ENCODE assay signal across 23 cellular contexts in the genomic region with DNA sequence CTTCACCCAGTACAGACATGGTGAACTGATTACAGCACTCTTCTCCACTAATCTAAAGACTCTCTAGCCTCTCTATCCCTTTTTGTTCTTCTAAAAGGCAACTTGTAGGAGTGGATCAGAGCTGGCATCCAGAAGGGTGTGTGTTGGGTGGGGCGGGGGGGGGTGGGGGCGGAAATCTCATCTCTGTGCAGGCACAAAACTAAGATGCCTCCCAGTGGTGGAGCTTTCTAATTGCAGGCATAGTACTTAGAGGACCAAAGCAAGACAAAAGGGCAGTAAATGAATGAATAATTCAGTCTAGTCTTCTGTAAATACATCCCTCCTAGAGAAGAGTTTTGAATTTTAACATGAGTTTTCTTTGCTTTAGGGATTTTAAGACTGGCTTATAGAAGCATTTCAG. TPM values are rescaled to one million over a fixed set of nuclear protein-coding genes. Genes with fewer than 3 reads are reported as not detected.
DNase-seq lines count a peak whose midpoint lies in the region; ATAC-seq, FAIRE-seq and TF ChIP-seq lines count a peak whose summit lies in the region.
"Had no signal": no experiment of that assay in that cellular context is flagged by ENCODE, and none has a peak within 500 bp of the region (broad histone marks: within the 10 kb centered on the region; RNA-seq: fewer than 3 reads in every experiment).

No MANE protein-coding gene starts in this region.

- no peak overlapping the region for H3K4me2 ChIP-seq in HCT116 (ENCODE audit: low read length)
- H3K4me2 ChIP-seq: A549 had no signal

- H3K9me3 ChIP-seq in HCT116 (ENCODE audit: control insufficient read depth in 1 of 2, insufficient read depth in 1 of 2, low read depth in 1 of 2, low read length in 2 of 2) (no peaks in the 10 kb centered on the region), vagina (no peaks in the 10 kb centered on the region)
- H3K9me3 ChIP-seq: A549, esophagus muscularis mucosa had no signal

- no peaks in the 10 kb centered on the region for H3K79me2 ChIP-seq in HCT116 (ENCODE audit: insufficient read depth, low read length)

- H4K20me1 ChIP-seq in HCT116 (ENCODE audit: insufficient read depth), result no peaks in the 10 kb centered on the region

- H3K9me3 Mint-ChIP-seq in neural crest cell, result no peaks in the 10 kb centered on the region
- H3K9me3 Mint-ChIP-seq: activated T-cell treated with anti-CD3 and anti-CD28 coated beads, Interleukin-2, amount 50 U/mL, for 24 hours; natural killer cell treated with Interleukin-12 subunit alpha and Interleukin-12 subunit beta and Interleukin-15 and Interleukin-18, amount 100 ng/mL, for 72 hours; stimulated activated memory B cell treated with anti-CD40 and anti-IgM and Interleukin-4, amounts not matched to agents 10 μg/mL and 1 μg/mL and 100 μg/mL, for 72 hours had no signal

- POLR2A ChIA-PET in HCT116 (lab: Charles Lee), result no interaction called here

- TF ChIP-seq CTCF in HCT116 (IDR thresholded peaks at IDR 0.05 in 2 of 3, conservative IDR thresholded peaks at IDR 0.05 in 1 of 3; ENCODE audit: borderline replicate concordance in 1 of 3, insufficient read depth in 1 of 3, low read depth in 2 of 3, low read length in 2 of 3), result peak in 2 of 3 experiments; percentile 28 to 31; a peak in 2 of 6 replicates
- peak; percentile 48 for TF ChIP-seq CTCF in neural crest cell (conservative IDR thresholded peaks at IDR 0.05)
- TF ChIP-seq CTCF in vagina (IDR thresholded peaks at IDR 0.05), result no peak

- H3K4me3 ChIP-seq in HCT116 (replicated peaks in 1 of 2; ENCODE audit: low read depth in 1 of 2, low read length in 2 of 2), result no peak overlapping the region
- H3K4me3 ChIP-seq in vagina, result no peak overlapping the region
- H3K4me3 ChIP-seq: A549, esophagus muscularis mucosa had no signal

- no peak overlapping the region for H3K4me3 Mint-ChIP-seq in neural crest cell
- H3K4me3 Mint-ChIP-seq: activated naive CD4-positive, alpha-beta T cell treated with anti-CD3 and anti-CD28 coated beads, Interleukin-2, amount 10 ng/mL, durations not matched to agents 7 days and 5 days; activated T-cell treated with anti-CD3 and anti-CD28 coated beads, Interleukin-2, amount 50 U/mL, for 24 hours; natural killer cell treated with Interleukin-12 subunit alpha and Interleukin-12 subunit beta and Interleukin-15 and Interleukin-18, amount 100 ng/mL, for 72 hours; stimulated activated memory B cell treated with anti-CD40 and anti-IgM and Interleukin-4, amounts not matched to agents 10 μg/mL and 1 μg/mL and 100 μg/mL, for 72 hours had no signal

- no peak overlapping the region for H2AFZ ChIP-seq in HCT116 (ENCODE audit: low read depth, low read length, poor library complexity, severe bottlenecking)

- H3K27me3 ChIP-seq in HCT116 (ENCODE audit: insufficient read depth, low read length) (no peaks in the 10 kb centered on the region), vagina (no peaks in the 10 kb centered on the region)
- H3K27me3 ChIP-seq: esophagus muscularis mucosa had no signal

- no peak overlapping the region for H3K27ac Mint-ChIP-seq in neural crest cell (ENCODE audit: unreplicated experiment)
- H3K27ac Mint-ChIP-seq: activated naive CD4-positive, alpha-beta T cell treated with anti-CD3 and anti-CD28 coated beads, Interleukin-2, amount 10 ng/mL, durations not matched to agents 7 days and 5 days; activated T-cell treated with anti-CD3 and anti-CD28 coated beads, Interleukin-2, amount 50 U/mL, for 24 hours; natural killer cell treated with Interleukin-12 subunit alpha and Interleukin-12 subunit beta and Interleukin-15 and Interleukin-18, amount 100 ng/mL, for 72 hours; stimulated activated memory B cell treated with anti-CD40 and anti-IgM and Interleukin-4, amounts not matched to agents 10 μg/mL and 1 μg/mL and 100 μg/mL, for 72 hours had no signal

- TF ChIP-seq RAD21 in HCT116 (IDR thresholded peaks at IDR 0.05; ENCODE audit: low read depth), result no peak

- H3K36me3 ChIP-seq in HCT116 (ENCODE audit: control insufficient read depth in 1 of 2, insufficient read depth in 2 of 2, low read length in 2 of 2) (no peaks in the 10 kb centered on the region), vagina (no peaks in the 10 kb centered on the region)
- H3K36me3 ChIP-seq: esophagus muscularis mucosa had no signal

- RAD21 ChIA-PET in HCT116 (lab: Charles Lee; ENCODE audit: low non-redundant PET in 1 of 2, low total read pairs in 2 of 2, uncharacterized antibody in 2 of 2, unreplicated experiment in 2 of 2), result no interaction called here

- H3K27me3 Mint-ChIP-seq in neural crest cell (ENCODE audit: low read depth), result no peaks in the 10 kb centered on the region
- H3K27me3 Mint-ChIP-seq: natural killer cell treated with Interleukin-12 subunit alpha and Interleukin-12 subunit beta and Interleukin-15 and Interleukin-18, amount 100 ng/mL, for 72 hours had no signal

- FAIRE-seq in RCC 7860 (lab: Jason Lieb, UNC), result no peak
- FAIRE-seq: A549 had no signal

- H3K4me1 ChIP-seq in HCT116 (ENCODE audit: control insufficient read depth in 1 of 2, insufficient read depth in 2 of 2, low read length in 2 of 2), result peaks cover 3% of the 10 kb centered on the region in 2 experiments; a peak in 3 of 4 replicates
- H3K4me1 ChIP-seq in vagina, result no peaks in the 10 kb centered on the region
- H3K4me1 ChIP-seq: A549, esophagus muscularis mucosa had no signal

- CTCF ChIA-PET in HCT116 (lab: Charles Lee), result no interaction called here

- DNase-seq in NCI-H82 (lab: John Stamatoyannopoulos, UW) (peak; percentile 16), NCI-H82 treated with DMSO at 0.1 percent for 48 hours (lab: John Stamatoyannopoulos, UW; ENCODE audit: unreplicated experiment) (no peak), HCT116 (ENCODE audit: low read depth, low spot score) (no peak), RCC 7860 (ENCODE audit: low spot score) (peak; percentile 8), neural crest cell (ENCODE audit: low read depth, low spot score) (no peak), vagina (ENCODE audit: extremely low spot score in 2 of 2) (no peak)
- DNase-seq: activated naive CD4-positive, alpha-beta T cell treated with anti-CD3 and anti-CD28 coated beads, Interleukin-2, amount 10 ng/mL, durations not matched to agents 7 days and 5 days; activated T-cell treated with anti-CD3 and anti-CD28 coated beads, Interleukin-2, amount 50 U/mL, for 24 hours; anterior cingulate cortex; cerebellar nuclear complex; DMS153; KBM-7; NCI-H1092 treated with DMSO at 0.1 percent for 48 hours; NCI-H2029 treated with DMSO at 0.1 percent for 48 hours; NCI-H446; RPMI8226 had no signal

- H3K9ac ChIP-seq in HCT116 (ENCODE audit: low read length), result no peak overlapping the region

- H3K27ac ChIP-seq in HCT116 (ENCODE audit: low read depth, low read length) (no peak overlapping the region), vagina (no peak overlapping the region)
- H3K27ac ChIP-seq: A549, esophagus muscularis mucosa had no signal

- H3K4me1 Mint-ChIP-seq in neural crest cell, result peaks cover 19% of the 10 kb centered on the region
- H3K4me1 Mint-ChIP-seq: activated naive CD4-positive, alpha-beta T cell treated with anti-CD3 and anti-CD28 coated beads, Interleukin-2, amount 10 ng/mL, durations not matched to agents 7 days and 5 days; stimulated activated memory B cell treated with anti-CD40 and anti-IgM and Interleukin-4, amounts not matched to agents 10 μg/mL and 1 μg/mL and 100 μg/mL, for 72 hours had no signal

- ATAC-seq in HCT116 (peak; percentile 30; the same call in 1 of the 2 replicates), GM18909 (IDR thresholded peaks at IDR 0.05; ENCODE audit: poor library complexity, unreplicated experiment) (no peak), GM18505 (IDR thresholded peaks at IDR 0.05; ENCODE audit: unreplicated experiment) (no peak)
- ATAC-seq: A549; activated CD4-positive, CD25-positive, alpha-beta regulatory T cell treated with anti-CD3 and anti-CD28 coated beads, Interleukin-2, amount 50 U/mL, for 24 hours; natural killer cell treated with Interleukin-12 subunit alpha and Interleukin-12 subunit beta and Interleukin-15 and Interleukin-18, amount 100 ng/mL, for 72 hours; stimulated activated memory B cell treated with anti-CD40 and anti-IgM and Interleukin-4, amounts not matched to agents 10 μg/mL and 1 μg/mL and 100 μg/mL, for 72 hours had no signal

- no peaks in the 10 kb centered on the region for H3K9me2 ChIP-seq in HCT116 (ENCODE audit: insufficient read depth)

- intact Hi-C loops in HCT116 (cut with micrococcal nuclease) (no loop called here), vagina (cut with DNase I) (no loop called here)

- no peaks in the 10 kb centered on the region for H3K36me3 Mint-ChIP-seq in neural crest cell (ENCODE audit: low read depth)
- H3K36me3 Mint-ChIP-seq: activated naive CD4-positive, alpha-beta T cell treated with anti-CD3 and anti-CD28 coated beads, Interleukin-2, amount 10 ng/mL, durations not matched to agents 7 days and 5 days; natural killer cell treated with Interleukin-12 subunit alpha and Interleukin-12 subunit beta and Interleukin-15 and Interleukin-18, amount 100 ng/mL, for 72 hours; stimulated activated memory B cell treated with anti-CD40 and anti-IgM and Interleukin-4, amounts not matched to agents 10 μg/mL and 1 μg/mL and 100 μg/mL, for 72 hours had no signal

- BruUV-seq in HCT116 (replicated peaks; lab: Mats Ljungman, UMichigan), result no TSS peak

- no peak for TF ChIP-seq POLR2A in HCT116 (IDR thresholded peaks at IDR 0.05; ENCODE audit: borderline replicate concordance, extremely low read depth, insufficient read depth, insufficient read length)
- no peak for TF ChIP-seq POLR2A in vagina (IDR thresholded peaks at IDR 0.05)
- TF ChIP-seq POLR2A in GM18505 (IDR thresholded peaks at IDR 0.05; ENCODE audit: borderline replicate concordance, extremely low read depth, insufficient read depth, insufficient read length), result no peak

TF ChIP-seq in HCT116, 20 proteins besides CTCF, POLR2A, EP300 and RAD21:
- TF ChIP-seq CEBPB (IDR thresholded peaks at IDR 0.05; ENCODE audit: low read depth), result no peak

RNA-seq across cellular contexts. Expression of a gene that starts 11.4 kb away (rescaled TPM):
- total RNA-seq in HCT116 (2021; ENCODE audit: unreplicated experiment), result 9.6 TPM
- polyA plus RNA-seq in HCT116 (2012), result 13.4 and 16.1 TPM in 2 replicates
- total RNA-seq in neural crest cell, result 9.0 and 10.4 TPM in 2 replicates
- total RNA-seq in vagina, result 2.5 TPM

Comparison
In these comparisons a context has a peak if more than half of its experiments do, and no peak if none do; other contexts are left out.
1. DNase-seq: peak in NCI-H82 (single experiment) and RCC 7860 (single experiment); none in NCI-H82 treated with DMSO at 0.1 percent for 48 hours (single experiment), HCT116 (single experiment), neural crest cell (single experiment) and vagina (0 of 2).
2. CTCF ChIP-seq: peak in HCT116 (2 of 3) and neural crest cell (single experiment); none in vagina (0 of 3).